In genomic region chr1:21801100-21801499, GRCh38 we compare ENCODE assay signal across 26 cellular contexts. TPM values are rescaled to one million over a fixed set of nuclear protein-coding genes. Genes with fewer than 3 reads are reported as not detected.
A peak's percentile ranks its signal among the peaks of the same experiment; 100 is the strongest.
DNase-seq lines count a peak whose midpoint lies in the region; ATAC-seq and TF ChIP-seq lines count a peak whose summit lies in the region.
"Had no signal": no experiment of that assay in that cellular context is flagged by ENCODE, and none has a peak within 500 bp of the region (broad histone marks: within the 10 kb centered on the region; RNA-seq: fewer than 3 reads in every experiment).

No MANE protein-coding gene starts in this region.

- in situ Hi-C loops in gastrocnemius medialis (cut with MboI; ENCODE audit: low sequenced_read_pairs in 4 of 4): no loop called here

- intact Hi-C loops in gastrocnemius medialis (cut with DNase I; ENCODE audit: low total_unique reads): no loop called here

- ATAC-seq in RWPE2 (ENCODE audit: low read depth) (peak; percentile 98), GM18498 (IDR thresholded peaks at IDR 0.05; ENCODE audit: unreplicated experiment) (no peak), omental fat pad (ENCODE audit: low FRiP score) (no peak), HG03159 (IDR thresholded peaks at IDR 0.05; ENCODE audit: unreplicated experiment) (no peak), gastrocnemius medialis (no peak)
- ATAC-seq: heart right ventricle, left ventricle myocardium superior had no signal

- no peak for TF ChIP-seq POLR2A in gastrocnemius medialis (IDR thresholded peaks at IDR 0.05)

- H3K27me3 ChIP-seq in RWPE2 (ENCODE audit: insufficient read depth, poor library complexity, severe bottlenecking) (no peaks in the 10 kb centered on the region), gastrocnemius medialis (no peaks in the 10 kb centered on the region)
- H3K27me3 ChIP-seq: heart right ventricle, MG63 had no signal

- DNase-seq in AG08396 (ENCODE audit: low spot score) (peak; percentile 20), HS-27A (ENCODE audit: low read depth) (peak; percentile 17), RWPE2 (ENCODE audit: low spot score) (no peak), epithelial cell of prostate (ENCODE audit: low read depth, low spot score) (no peak), omental fat pad (ENCODE audit: low spot score) (no peak), gastrocnemius medialis (no peak)
- DNase-seq: activated CD4-positive, CD25-positive, alpha-beta regulatory T cell treated with anti-CD3 and anti-CD28 coated beads, Interleukin-2, amount 50 U/mL, for 72 hours; activated naive CD4-positive, alpha-beta T cell treated with anti-CD3 and anti-CD28 coated beads for 36 hours; activated T-cell treated with anti-CD3 and anti-CD28 coated beads, Interleukin-2, amount 50 U/mL, for 48 hours; amygdala; cerebellar nuclear complex; DMS 273 treated with DMSO at 0.1 percent for 48 hours; effector CD4-positive, alpha-beta T cell; heart right ventricle; left ventricle myocardium superior; MG63; NCI-H774; stimulated activated CD4-positive, alpha-beta T cell treated with anti-CD3 and anti-CD28 coated beads, Interleukin-2, amount 100 ng/mL, for 24 hours; stimulated activated naive CD4-positive, alpha-beta T cell had no signal

- H3K4me3 ChIP-seq in RWPE2 (ENCODE audit: severe bottlenecking) (no peak overlapping the region), gastrocnemius medialis (no peak overlapping the region)
- H3K4me3 ChIP-seq: heart right ventricle, MG63, prostate gland, skin epidermis, thoracic aorta had no signal

- H3K27ac ChIP-seq in RWPE2 (ENCODE audit: poor library complexity, severe bottlenecking) (peak overlapping the region; percentile 16), epithelial cell of prostate (peak overlapping the region; percentile 7), gastrocnemius medialis (no peak overlapping the region)
- H3K27ac ChIP-seq: heart right ventricle, prostate gland, skin epidermis, thoracic aorta had no signal

- H3K4me1 ChIP-seq in RWPE2 (ENCODE audit: insufficient read depth, poor library complexity, severe bottlenecking) (peaks cover 7% of the 10 kb centered on the region), gastrocnemius medialis (no peaks in the 10 kb centered on the region)
- H3K4me1 ChIP-seq: heart right ventricle, prostate gland had no signal

- H3K9me3 ChIP-seq in RWPE2 (ENCODE audit: severe bottlenecking): no peaks in the 10 kb centered on the region
- no peaks in the 10 kb centered on the region for H3K9me3 ChIP-seq in gastrocnemius medialis
- H3K9me3 ChIP-seq: heart right ventricle, MG63, prostate gland, thoracic aorta had no signal

- H3K36me3 ChIP-seq in RWPE2 (ENCODE audit: low read depth) (no peaks in the 10 kb centered on the region), gastrocnemius medialis (no peaks in the 10 kb centered on the region)
- H3K36me3 ChIP-seq: heart right ventricle, MG63, prostate gland, thoracic aorta had no signal

- TF ChIP-seq CTCF in RWPE2 (IDR thresholded peaks at IDR 0.05; ENCODE audit: poor library complexity, severe bottlenecking) (no peak), omental fat pad (IDR thresholded peaks at IDR 0.05) (no peak), gastrocnemius medialis (IDR thresholded peaks at IDR 0.05 in 4 of 5, conservative IDR thresholded peaks at IDR 0.05 in 1 of 5) (no peak)

RNA-seq across cellular contexts. Expression of gene LDLRAD2, which starts 11.0 kb away (rescaled TPM):
- not detected for total RNA-seq in omental fat pad
- total RNA-seq in gastrocnemius medialis: not detected
- total RNA-seq: activated CD8-positive, alpha-beta memory T cell treated with anti-CD3 and anti-CD28 coated beads for 36 hours; activated naive CD4-positive, alpha-beta T cell treated with anti-CD3 and anti-CD28 coated beads for 36 hours; fibroblast of lung had no signal

RNA-seq across cellular contexts. Expression of gene USP48, which starts 18.2 kb away (rescaled TPM):
- total RNA-seq in omental fat pad: 10 to 100 TPM; 30.5 to 49.8 (median 39.5) TPM
- 10 to 100 TPM; 11.5 to 24.4 (median 14.5) TPM for total RNA-seq in gastrocnemius medialis

Comparison
In these comparisons a context has a peak if more than half of its experiments do, and no peak if none do; other contexts are left out.
1. DNase-seq: peak in AG08396 (single experiment) and HS-27A (single experiment); none in RWPE2 (single experiment), epithelial cell of prostate (single experiment), omental fat pad (single experiment) and gastrocnemius medialis (0 of 2).
2. H3K27ac ChIP-seq: peak in RWPE2 (single experiment) and epithelial cell of prostate (single experiment); none in gastrocnemius medialis (0 of 4).